Comparison of ENCODE assay signal across 35 cellular contexts in genomic region chr5:11422342-11422741, GRCh38.
"Had no signal": no experiment of that assay in that cellular context is flagged by ENCODE, and none has a peak within 500 bp of the region (broad histone marks: within the 10 kb centered on the region; RNA-seq: fewer than 3 reads in every experiment).

No MANE protein-coding gene starts in this region.

- H3K36me3 ChIP-seq: adrenal gland, cardiac muscle cell had no signal

- ATAC-seq: activated CD8-positive, alpha-beta T cell treated with anti-CD3 and anti-CD28 coated beads for 36 hours; activated naive CD4-positive, alpha-beta T cell treated with anti-CD3 and anti-CD28 coated beads, Interleukin-2, amount 50 U/mL, for 72 hours; activated T-cell treated with anti-CD3 and anti-CD28 coated beads, Interleukin-2, amount 50 U/mL, for 4 hours; activated T-cell treated with anti-CD3 and anti-CD28 coated beads, Interleukin-2, amount 50 U/mL, for 72 hours; activated T-helper 17 cell treated with anti-CD3 and anti-CD28 coated beads, Interleukin-2, amount 50 U/mL, for 72 hours; body of pancreas had no signal

- H3K9me3 Mint-ChIP-seq: activated T-cell treated with anti-CD3 and anti-CD28 coated beads, Interleukin-2, amount 50 U/mL, for 72 hours; activated T-helper 1 cell treated with anti-CD3 and anti-CD28 coated beads, Interleukin-12 subunit alpha, Interleukin-12 subunit beta, Interleukin-2, Interleukin-4 antibody, amounts not matched to agents 30 ng/mL and 10 ng/mL and 1 ng/mL, durations not matched to agents 14 hours and 24 hours and 36 hours; activated T-helper 17 cell treated with anti-CD3 and anti-CD28 coated beads, Interleukin-2, amount 50 U/mL, for 72 hours; T-helper 2 cell treated with Interferon-gamma antibody and Interleukin-4, amounts not matched to agents 5 μg/mL and 100 μg/mL, for 36 hours had no signal

- H3K27me3 ChIP-seq: adrenal gland, body of pancreas, cardiac muscle cell had no signal

- H3K4me3 ChIP-seq: adrenal gland, body of pancreas, cardiac muscle cell had no signal

- H3K9me3 ChIP-seq: adrenal gland, body of pancreas had no signal

- H3K4me1 ChIP-seq: adrenal gland, body of pancreas had no signal

- H3K27me3 Mint-ChIP-seq: activated B cell treated with CpG ODN at 0.5 μM for 24 hours; activated CD8-positive, alpha-beta T cell treated with anti-CD3 and anti-CD28 coated beads for 36 hours; activated naive CD8-positive, alpha-beta T cell treated with anti-CD3 and anti-CD28 coated beads for 36 hours; activated T-helper 17 cell treated with anti-CD3 and anti-CD28 coated beads, Interleukin-2, amount 50 U/mL, for 72 hours; central memory CD8-positive, alpha-beta T cell had no signal

- H3K27ac ChIP-seq: adrenal gland, body of pancreas, cardiac muscle cell, VCaP had no signal

- DNase-seq: activated B cell treated with CpG ODN at 0.5 μM for 24 hours; activated CD4-positive, alpha-beta memory T cell treated with anti-CD3 and anti-CD28 coated beads for 36 hours; activated CD4-positive, alpha-beta T cell treated with anti-CD3 and anti-CD28 coated beads for 4 hours; activated CD4-positive, alpha-beta T cell treated with anti-CD3 and anti-CD28 coated beads, Interleukin-2, amount 50 U/mL, for 1 hour; activated CD4-positive, alpha-beta T cell treated with anti-CD3 and anti-CD28 coated beads, Interleukin-2, amount 50 U/mL, for 4 hours; activated CD4-positive, CD25-positive, alpha-beta regulatory T cell treated with anti-CD3 and anti-CD28 coated beads, Interleukin-2, amount 50 U/mL, for 72 hours; activated CD8-positive, alpha-beta memory T cell treated with anti-CD3 and anti-CD28 coated beads, Interleukin-2, amount 50 U/mL, for 4 hours; activated CD8-positive, alpha-beta T cell treated with anti-CD3 and anti-CD28 coated beads for 36 hours; activated effector memory CD4-positive, alpha-beta T cell treated with anti-CD3 and anti-CD28 coated beads, Interleukin-2, amount 50 U/mL, for 16 hours; activated gamma-delta T cell treated with Interleukin-2 at 50 U/mL for 16 hours; activated naive CD4-positive, alpha-beta T cell; activated naive CD4-positive, alpha-beta T cell treated with anti-CD3 and anti-CD28 coated beads for 36 hours; activated naive CD4-positive, alpha-beta T cell treated with anti-CD3 and anti-CD28 coated beads, Interleukin-2, amount 50 U/mL, for 16 hours; activated naive CD8-positive, alpha-beta T cell treated with anti-CD3 and anti-CD28 coated beads for 36 hours; activated T-cell treated with anti-CD3 and anti-CD28 coated beads for 4 hours; activated T-cell treated with anti-CD3 and anti-CD28 coated beads, Interleukin-2, amount 50 U/mL, for 1 hour; activated T-cell treated with anti-CD3 and anti-CD28 coated beads, Interleukin-2, amount 50 U/mL, for 4 hours; activated T-cell treated with anti-CD3 and anti-CD28 coated beads, Interleukin-2, amount 50 U/mL, for 72 hours; adrenal gland; amniotic stem cell; aorta; body of pancreas; cerebellar nuclear complex; SW 1271; T-helper 1 cell; T-helper 2 cell; T-helper 9 cell had no signal

- H3K36me3 Mint-ChIP-seq: activated CD4-positive, alpha-beta memory T cell treated with anti-CD3 and anti-CD28 coated beads for 36 hours; activated naive CD4-positive, alpha-beta T cell treated with anti-CD3 and anti-CD28 coated beads, Interleukin-2, amount 50 U/mL, for 72 hours; activated naive CD8-positive, alpha-beta T cell treated with anti-CD3 and anti-CD28 coated beads for 36 hours had no signal

- H3K4me1 Mint-ChIP-seq: activated B cell treated with CpG ODN at 0.5 μM for 24 hours; activated naive CD8-positive, alpha-beta T cell treated with anti-CD3 and anti-CD28 coated beads for 36 hours; activated T-helper 17 cell treated with anti-CD3 and anti-CD28 coated beads, Interleukin-2, amount 50 U/mL, for 72 hours; central memory CD8-positive, alpha-beta T cell had no signal

- H3K4me3 Mint-ChIP-seq: activated B cell treated with CpG ODN at 0.5 μM for 24 hours; activated CD4-positive, alpha-beta memory T cell treated with anti-CD3 and anti-CD28 coated beads for 36 hours; activated CD8-positive, alpha-beta T cell treated with anti-CD3 and anti-CD28 coated beads for 36 hours; activated naive CD4-positive, alpha-beta T cell treated with anti-CD3 and anti-CD28 coated beads for 36 hours; activated naive CD8-positive, alpha-beta T cell treated with anti-CD3 and anti-CD28 coated beads for 36 hours; activated T-cell treated with anti-CD3 and anti-CD28 coated beads, Interleukin-2, amount 50 U/mL, for 4 hours; activated T-cell treated with anti-CD3 and anti-CD28 coated beads, Interleukin-2, amount 50 U/mL, for 72 hours; activated T-helper 1 cell treated with anti-CD3 and anti-CD28 coated beads, Interleukin-12 subunit alpha, Interleukin-12 subunit beta, Interleukin-2, Interleukin-4 antibody, amounts not matched to agents 30 ng/mL and 10 ng/mL and 1 ng/mL, durations not matched to agents 14 hours and 24 hours and 36 hours; activated T-helper 17 cell treated with anti-CD3 and anti-CD28 coated beads, Interleukin-2, amount 50 U/mL, for 72 hours; central memory CD8-positive, alpha-beta T cell; T-helper 1 cell treated with Interleukin-12 subunit alpha and Interleukin-12 subunit beta and Interleukin-4 antibody, amounts not matched to agents 30 μg/mL and 1 μg/mL, for 36 hours; T-helper 2 cell treated with Interferon-gamma antibody and Interleukin-4, amounts not matched to agents 5 μg/mL and 100 μg/mL, for 36 hours had no signal

- H3K27ac Mint-ChIP-seq: activated B cell treated with CpG ODN at 0.5 μM for 24 hours; activated CD4-positive, alpha-beta memory T cell treated with anti-CD3 and anti-CD28 coated beads for 36 hours; activated CD8-positive, alpha-beta T cell treated with anti-CD3 and anti-CD28 coated beads for 36 hours; activated naive CD4-positive, alpha-beta T cell treated with anti-CD3 and anti-CD28 coated beads for 36 hours; activated naive CD4-positive, alpha-beta T cell treated with anti-CD3 and anti-CD28 coated beads, Interleukin-2, amount 50 U/mL, for 72 hours; activated naive CD8-positive, alpha-beta T cell treated with anti-CD3 and anti-CD28 coated beads for 36 hours; activated T-cell treated with anti-CD3 and anti-CD28 coated beads, Interleukin-2, amount 50 U/mL, for 72 hours; activated T-helper 1 cell treated with anti-CD3 and anti-CD28 coated beads, Interleukin-12 subunit alpha, Interleukin-12 subunit beta, Interleukin-2, Interleukin-4 antibody, amounts not matched to agents 30 ng/mL and 10 ng/mL and 1 ng/mL, durations not matched to agents 14 hours and 24 hours and 36 hours; activated T-helper 17 cell treated with anti-CD3 and anti-CD28 coated beads, Interleukin-2, amount 50 U/mL, for 72 hours; T-helper 1 cell treated with Interleukin-12 subunit alpha and Interleukin-12 subunit beta and Interleukin-4 antibody, amounts not matched to agents 30 μg/mL and 1 μg/mL, for 36 hours; T-helper 2 cell treated with Interferon-gamma antibody and Interleukin-4, amounts not matched to agents 5 μg/mL and 100 μg/mL, for 36 hours had no signal
